Comparison of ENCODE assay signal across 1 cellular context in genomic region chr3:61919371-61919770, GRCh38.
TF ChIP-seq lines count a peak whose summit lies in the region.

No MANE protein-coding gene starts in this region.

TF ChIP-seq in HepG2, 621 proteins besides CTCF, POLR2A, EP300 and RAD21:
- TF ChIP-seq KDM1A (CRISPR knock-in tag; IDR thresholded peaks at IDR 0.05) (no peak), NCOR1 (IDR thresholded peaks at IDR 0.05; ENCODE audit: borderline replicate concordance, low read length) (no peak), ZNF256 (CRISPR knock-in tag; conservative IDR thresholded peaks at IDR 0.05) (no peak), KLF13 (CRISPR knock-in tag; IDR thresholded peaks at IDR 0.05) (no peak), ZNF333 (CRISPR knock-in tag; IDR thresholded peaks at IDR 0.05; ENCODE audit: borderline replicate concordance) (no peak), ZNF382 (CRISPR knock-in tag; IDR thresholded peaks at IDR 0.05; ENCODE audit: borderline replicate concordance) (no peak), ZKSCAN1 (IDR thresholded peaks at IDR 0.05; ENCODE audit: low read length) (no peak), SRSF4 (IDR thresholded peaks at IDR 0.05; ENCODE audit: low read depth, low read length, poor library complexity, severe bottlenecking) (no peak), KLF9 (CRISPR knock-in tag; IDR thresholded peaks at IDR 0.05; ENCODE audit: low read depth) (no peak), ZMAT3 (CRISPR knock-in tag; conservative IDR thresholded peaks at IDR 0.05) (no peak), GFI1 (CRISPR knock-in tag; IDR thresholded peaks at IDR 0.05; ENCODE audit: borderline replicate concordance) (no peak), ZNF703 (CRISPR knock-in tag; IDR thresholded peaks at IDR 0.05; ENCODE audit: borderline replicate concordance) (no peak), ZNF329 (CRISPR knock-in tag; IDR thresholded peaks at IDR 0.05; ENCODE audit: low read depth) (no peak)
- TF ChIP-seq, protein P1, sequence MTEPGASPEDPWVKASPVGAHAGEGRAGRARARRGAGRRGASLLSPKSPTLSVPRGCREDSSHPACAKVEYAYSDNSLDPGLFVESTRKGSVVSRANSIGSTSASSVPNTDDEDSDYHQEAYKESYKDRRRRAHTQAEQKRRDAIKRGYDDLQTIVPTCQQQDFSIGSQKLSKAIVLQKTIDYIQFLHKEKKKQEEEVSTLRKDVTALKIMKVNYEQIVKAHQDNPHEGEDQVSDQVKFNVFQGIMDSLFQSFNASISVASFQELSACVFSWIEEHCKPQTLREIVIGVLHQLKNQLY (CRISPR knock-in tag; IDR thresholded peaks at IDR 0.05), result no peak
- TF ChIP-seq, protein P2, sequence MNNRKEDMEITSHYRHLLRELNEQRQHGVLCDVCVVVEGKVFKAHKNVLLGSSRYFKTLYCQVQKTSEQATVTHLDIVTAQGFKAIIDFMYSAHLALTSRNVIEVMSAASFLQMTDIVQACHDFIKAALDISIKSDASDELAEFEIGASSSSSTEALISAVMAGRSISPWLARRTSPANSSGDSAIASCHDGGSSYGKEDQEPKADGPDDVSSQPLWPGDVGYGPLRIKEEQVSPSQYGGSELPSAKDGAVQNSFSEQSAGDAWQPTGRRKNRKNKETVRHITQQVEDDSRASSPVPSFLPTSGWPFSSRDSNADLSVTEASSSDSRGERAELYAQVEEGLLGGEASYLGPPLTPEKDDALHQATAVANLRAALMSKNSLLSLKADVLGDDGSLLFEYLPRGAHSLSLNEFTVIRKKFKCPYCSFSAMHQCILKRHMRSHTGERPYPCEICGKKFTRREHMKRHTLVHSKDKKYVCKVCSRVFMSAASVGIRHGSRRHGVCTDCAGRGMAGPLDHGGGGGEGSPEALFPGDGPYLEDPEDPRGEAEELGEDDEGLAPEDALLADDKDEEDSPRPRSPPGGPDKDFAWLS (CRISPR knock-in tag; IDR thresholded peaks at IDR 0.05; ENCODE audit: borderline replicate concordance), result no peak
TF ChIP-seq in HepG2: peak in this region for 0.
